1 cellular context compared by ENCODE assay signal in genomic region chr20:22862645-22863230, GRCh38.
TF ChIP-seq lines count a peak whose summit lies in the region.

No MANE protein-coding gene starts in this region.

TF ChIP-seq in HCT116, 20 proteins besides CTCF, POLR2A, EP300 and RAD21 (continued from another document):
- TF ChIP-seq SRF (IDR thresholded peaks at IDR 0.05; ENCODE audit: low read depth) (no peak), SIN3A (IDR thresholded peaks at IDR 0.05; ENCODE audit: low read depth) (no peak)
- TF ChIP-seq, protein P1, sequence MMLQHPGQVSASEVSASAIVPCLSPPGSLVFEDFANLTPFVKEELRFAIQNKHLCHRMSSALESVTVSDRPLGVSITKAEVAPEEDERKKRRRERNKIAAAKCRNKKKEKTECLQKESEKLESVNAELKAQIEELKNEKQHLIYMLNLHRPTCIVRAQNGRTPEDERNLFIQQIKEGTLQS (IDR thresholded peaks at IDR 0.05) = no peak
